Comparison of ENCODE assay signal across 1 cellular context in the genomic region with DNA sequence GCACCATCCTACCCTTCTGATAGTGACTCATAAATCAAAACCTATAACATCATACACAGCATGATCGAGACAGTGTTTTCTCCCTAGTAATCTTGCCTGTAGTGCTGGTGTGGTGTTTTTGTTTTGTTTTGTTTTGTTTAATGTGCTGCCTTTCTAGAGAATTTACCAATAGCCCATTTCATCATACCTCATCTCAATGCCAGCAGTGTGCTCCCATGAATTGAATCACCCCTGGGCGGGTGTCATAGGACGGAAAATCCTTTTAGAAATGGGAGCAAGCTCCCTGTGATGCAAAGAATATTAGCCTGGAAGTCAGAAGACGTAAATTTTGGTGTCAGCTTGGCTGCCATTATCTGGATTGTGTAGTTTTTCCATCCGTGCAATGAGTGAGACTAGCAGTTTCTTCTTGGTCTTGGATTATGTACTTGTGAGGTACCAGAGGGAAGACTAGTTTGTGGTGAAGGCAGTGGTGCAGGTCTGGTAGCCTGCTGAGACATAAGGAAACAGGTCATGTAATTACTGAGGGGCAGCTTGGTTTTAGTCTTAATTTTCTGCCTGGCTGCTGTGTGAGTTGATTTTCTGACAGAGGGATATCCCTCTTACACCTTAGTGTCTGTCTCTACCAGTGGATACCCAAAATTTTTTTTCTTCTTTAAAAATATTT.
TF ChIP-seq lines count a peak whose summit lies in the region.

No MANE protein-coding gene starts in this region.

TF ChIP-seq in GM12878, 131 proteins besides CTCF, POLR2A, EP300 and RAD21:
- TF ChIP-seq RUNX3 (IDR thresholded peaks at IDR 0.05; ENCODE audit: low read length) = peak; percentile 77
- no peak for TF ChIP-seq GATAD2B (conservative IDR thresholded peaks at IDR 0.05; ENCODE audit: low read depth)
- TF ChIP-seq ETV6 (conservative IDR thresholded peaks at IDR 0.05 in 1 of 2, IDR thresholded peaks at IDR 0.05 in 1 of 2; ENCODE audit: borderline replicate concordance in 1 of 2, low read depth in 1 of 2) = 0 out of 4 replicates have a peak, but pooled peaks of 1 of the 2 experiments have one; percentile 9
- no peak for TF ChIP-seq SUZ12 (IDR thresholded peaks at IDR 0.05; ENCODE audit: unreplicated experiment)
- no peak for TF ChIP-seq CHD4 (IDR thresholded peaks at IDR 0.05)
- TF ChIP-seq HDAC2 (IDR thresholded peaks at IDR 0.05) = no peak
- no peak for TF ChIP-seq CREM (IDR thresholded peaks at IDR 0.05; ENCODE audit: low read depth)
- TF ChIP-seq NR2F1 (conservative IDR thresholded peaks at IDR 0.05) = no peak
- TF ChIP-seq, protein P1, sequence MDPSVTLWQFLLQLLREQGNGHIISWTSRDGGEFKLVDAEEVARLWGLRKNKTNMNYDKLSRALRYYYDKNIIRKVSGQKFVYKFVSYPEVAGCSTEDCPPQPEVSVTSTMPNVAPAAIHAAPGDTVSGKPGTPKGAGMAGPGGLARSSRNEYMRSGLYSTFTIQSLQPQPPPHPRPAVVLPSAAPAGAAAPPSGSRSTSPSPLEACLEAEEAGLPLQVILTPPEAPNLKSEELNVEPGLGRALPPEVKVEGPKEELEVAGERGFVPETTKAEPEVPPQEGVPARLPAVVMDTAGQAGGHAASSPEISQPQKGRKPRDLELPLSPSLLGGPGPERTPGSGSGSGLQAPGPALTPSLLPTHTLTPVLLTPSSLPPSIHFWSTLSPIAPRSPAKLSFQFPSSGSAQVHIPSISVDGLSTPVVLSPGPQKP (IDR thresholded peaks at IDR 0.05; ENCODE audit: low read depth, low read length) = no peak
